Comparison of ENCODE assay signal across 8 cellular contexts in genomic region chr1:207890136-207890738, GRCh38. TPM values are rescaled to one million over a fixed set of nuclear protein-coding genes. Genes with fewer than 3 reads are reported as not detected.
A peak's percentile ranks its signal among the peaks of the same experiment; 100 is the strongest.
DNase-seq lines count a peak whose midpoint lies in the region; ATAC-seq and TF ChIP-seq lines count a peak whose summit lies in the region.

No MANE protein-coding gene starts in this region.

- H3K9me3 ChIP-seq in SJCRH30 (replicated peaks): no peaks in the 10 kb centered on the region
- no peaks in the 10 kb centered on the region for H3K9me3 ChIP-seq in psoas muscle

- H3K27ac Mint-ChIP-seq in activated naive CD4-positive, alpha-beta T cell treated with anti-CD3 and anti-CD28 coated beads, Interleukin-2, amount 10 ng/mL, durations not matched to agents 7 days and 5 days: no peak overlapping the region

- WGBS in psoas muscle, 3 donors: 20 to 26% (median 22%) methylated on average over 4 of the region's 4 CpGs

- no peak overlapping the region for H3K4me3 Mint-ChIP-seq in activated naive CD4-positive, alpha-beta T cell treated with anti-CD3 and anti-CD28 coated beads, Interleukin-2, amount 10 ng/mL, durations not matched to agents 7 days and 5 days

- peak overlapping the region; percentile 51 for H3K27ac ChIP-seq in SJCRH30
- peak overlapping the region; percentile 21 for H3K27ac ChIP-seq in foreskin keratinocyte
- H3K27ac ChIP-seq in psoas muscle: peak overlapping the region; percentile 72

- in situ Hi-C loops in Caki2 (cut with HindIII; ENCODE audit: low pct_unique_long_range_greater_than_20kb, low sequenced_read_pairs): no loop called here

- TF ChIP-seq CTCF in foreskin keratinocyte (conservative IDR thresholded peaks at IDR 0.05): no peak
- TF ChIP-seq CTCF in psoas muscle (IDR thresholded peaks at IDR 0.05): no peak

- no peaks in the 10 kb centered on the region for H3K27me3 ChIP-seq in SJCRH30
- no peaks in the 10 kb centered on the region for H3K27me3 ChIP-seq in foreskin keratinocyte
- H3K27me3 ChIP-seq in psoas muscle (ENCODE audit: insufficient read depth in 3 of 3, low read length in 2 of 3): no peaks in the 10 kb centered on the region

- H3K4me1 ChIP-seq in SJCRH30: peaks cover 35% of the 10 kb centered on the region
- peaks cover 16% of the 10 kb centered on the region for H3K4me1 ChIP-seq in foreskin keratinocyte
- peaks cover 40% of the 10 kb centered on the region for H3K4me1 ChIP-seq in psoas muscle

- H3K36me3 ChIP-seq in SJCRH30 (no peaks in the 10 kb centered on the region), psoas muscle (ENCODE audit: insufficient read depth in 1 of 2, low read depth in 1 of 2) (no peaks in the 10 kb centered on the region)

- CTCF ChIA-PET in activated naive CD4-positive, alpha-beta T cell treated with anti-CD3 and anti-CD28 coated beads, Interleukin-2, amount 10 ng/mL, durations not matched to agents 7 days and 5 days (lab: Charles Lee): no interaction called here

- H3K4me3 ChIP-seq in SJCRH30 (no peak overlapping the region), psoas muscle (no peak overlapping the region)

- peaks cover 31% of the 10 kb centered on the region for H3K27me3 Mint-ChIP-seq in activated naive CD4-positive, alpha-beta T cell treated with anti-CD3 and anti-CD28 coated beads, Interleukin-2, amount 10 ng/mL, durations not matched to agents 7 days and 5 days

- H3K9me3 Mint-ChIP-seq in activated naive CD4-positive, alpha-beta T cell treated with anti-CD3 and anti-CD28 coated beads, Interleukin-2, amount 10 ng/mL, durations not matched to agents 7 days and 5 days: no peaks in the 10 kb centered on the region

- intact Hi-C loops in psoas muscle (cut with DNase I): loop anchor here in 1 of 2 donors (10.0 kb wide), 1 partner anchor 355 kb away; the partner anchor contains the start of gene PLXNA2

- ATAC-seq in foreskin keratinocyte (peak; percentile 60), psoas muscle (peak; percentile 47 to 70 (median 66)), GM18870 (IDR thresholded peaks at IDR 0.05; ENCODE audit: unreplicated experiment) (no peak), HG02623 (IDR thresholded peaks at IDR 0.05; ENCODE audit: unreplicated experiment) (no peak)

- DNase-seq in Caki2 (ENCODE audit: low read depth): peak; percentile 11
- peak; percentile 73 to 76 for DNase-seq in SJCRH30
- peak; percentile 33 to 63 for DNase-seq in foreskin keratinocyte
- peak; percentile 75 to 85 for DNase-seq in psoas muscle
- no peak for DNase-seq in activated naive CD4-positive, alpha-beta T cell treated with anti-CD3 and anti-CD28 coated beads, Interleukin-2, amount 10 ng/mL, durations not matched to agents 7 days and 5 days
- DNase-seq in 8988T: no peak

- peaks cover 12% of the 10 kb centered on the region for H3K4me1 Mint-ChIP-seq in activated naive CD4-positive, alpha-beta T cell treated with anti-CD3 and anti-CD28 coated beads, Interleukin-2, amount 10 ng/mL, durations not matched to agents 7 days and 5 days

- no peaks in the 10 kb centered on the region for H3K36me3 Mint-ChIP-seq in activated naive CD4-positive, alpha-beta T cell treated with anti-CD3 and anti-CD28 coated beads, Interleukin-2, amount 10 ng/mL, durations not matched to agents 7 days and 5 days

RNA-seq across cellular contexts. Expression of gene CD34, which starts 20.7 kb away (rescaled TPM):
- not detected in 2 replicates for total RNA-seq in Caki2 (2014; rRNA removed; shearing (Covaris generic); ENCODE audit: low replicate concordance)
- 0.36 and 0.43 TPM in 2 replicates for total RNA-seq in SJCRH30 (2014; rRNA removed; shearing (Covaris generic))
- total RNA-seq in foreskin keratinocyte: under 0.01 and 0.03 TPM in 2 replicates
- 0.07 and 0.09 TPM in 2 replicates for polyA plus RNA-seq in foreskin keratinocyte
- total RNA-seq in psoas muscle: 10 to 100 TPM; 15.7 to 61.1 (median 20.9) TPM
- 10 to 100 TPM; 14.4 to 25.0 (median 21.1) TPM for polyA plus RNA-seq in psoas muscle

Comparison
In these comparisons a context has a peak if more than half of its experiments do, and no peak if none do; other contexts are left out.
1. DNase-seq: peak in Caki2 (single experiment), SJCRH30 (2 of 2), foreskin keratinocyte (2 of 2) and psoas muscle (2 of 2); none in activated naive CD4-positive, alpha-beta T cell treated with anti-CD3 and anti-CD28 coated beads, Interleukin-2, amount 10 ng/mL, durations not matched to agents 7 days and 5 days (single experiment) and 8988T (single experiment).
2. H3K27ac ChIP-seq: peak in every context shown above with its lines; median percentile 72 in psoas muscle; 51 in SJCRH30; 21 in foreskin keratinocyte.
3. ATAC-seq: peak in foreskin keratinocyte (single experiment) and psoas muscle (4 of 4); none in GM18870 (single experiment) and HG02623 (single experiment).
4. RNA of gene CD34, which starts 20.7 kb away (total RNA-seq): 15.7 to 61.1 TPM in psoas muscle; 0.36 to 0.43 TPM in SJCRH30, not detected in Caki2 and under 0.01 to 0.03 TPM in foreskin keratinocyte; every median in the first group is over 10 times any median in the second.